Comparison of ENCODE assay signal across 1 cellular context in the genomic region with DNA sequence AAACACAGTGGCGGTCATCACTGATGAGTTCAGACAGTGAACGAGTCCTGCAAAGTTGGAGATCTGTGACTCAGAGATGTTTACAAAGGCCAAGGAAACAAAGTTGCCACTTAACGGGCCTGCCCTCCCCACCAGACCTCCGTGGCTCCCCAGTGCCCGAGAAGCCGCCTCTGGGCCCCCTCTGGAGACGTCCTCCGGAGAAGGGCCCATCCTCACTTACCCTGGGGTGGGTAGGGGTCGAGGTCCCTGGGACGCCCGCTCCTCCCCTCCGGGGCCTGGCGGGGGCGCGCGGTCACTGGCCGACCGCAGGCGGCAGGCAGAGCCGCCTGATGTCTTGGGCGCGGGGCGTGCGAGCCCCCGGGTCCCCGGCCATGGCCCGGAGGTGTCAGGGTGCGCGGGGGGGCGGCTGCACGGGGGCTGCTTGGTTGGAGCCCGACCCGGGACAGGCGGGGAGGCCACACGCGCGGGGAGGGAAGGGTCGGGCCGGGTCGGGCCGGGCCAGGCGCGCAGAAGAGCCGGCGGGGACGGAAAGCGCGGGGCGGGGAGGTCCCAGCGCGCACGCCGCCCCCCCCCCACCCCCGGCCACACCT.
TF ChIP-seq lines count a peak whose summit lies in the region.

No MANE protein-coding gene starts in this region.

TF ChIP-seq in HepG2, 621 proteins besides CTCF, POLR2A, EP300 and RAD21 (continued from another document and continues in another):
- TF ChIP-seq, protein P1, sequence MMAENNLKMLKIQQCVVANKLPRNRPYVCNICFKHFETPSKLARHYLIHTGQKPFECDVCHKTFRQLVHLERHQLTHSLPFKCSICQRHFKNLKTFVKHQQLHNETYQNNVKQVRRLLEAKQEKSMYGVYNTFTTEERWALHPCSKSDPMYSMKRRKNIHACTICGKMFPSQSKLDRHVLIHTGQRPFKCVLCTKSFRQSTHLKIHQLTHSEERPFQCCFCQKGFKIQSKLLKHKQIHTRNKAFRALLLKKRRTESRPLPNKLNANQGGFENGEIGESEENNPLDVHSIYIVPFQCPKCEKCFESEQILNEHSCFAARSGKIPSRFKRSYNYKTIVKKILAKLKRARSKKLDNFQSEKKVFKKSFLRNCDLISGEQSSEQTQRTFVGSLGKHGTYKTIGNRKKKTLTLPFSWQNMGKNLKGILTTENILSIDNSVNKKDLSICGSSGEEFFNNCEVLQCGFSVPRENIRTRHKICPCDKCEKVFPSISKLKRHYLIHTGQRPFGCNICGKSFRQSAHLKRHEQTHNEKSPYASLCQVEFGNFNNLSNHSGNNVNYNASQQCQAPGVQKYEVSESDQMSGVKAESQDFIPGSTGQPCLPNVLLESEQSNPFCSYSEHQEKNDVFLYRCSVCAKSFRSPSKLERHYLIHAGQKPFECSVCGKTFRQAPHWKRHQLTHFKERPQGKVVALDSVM (CRISPR knock-in tag; IDR thresholded peaks at IDR 0.05), result no peak
- TF ChIP-seq, protein P2, sequence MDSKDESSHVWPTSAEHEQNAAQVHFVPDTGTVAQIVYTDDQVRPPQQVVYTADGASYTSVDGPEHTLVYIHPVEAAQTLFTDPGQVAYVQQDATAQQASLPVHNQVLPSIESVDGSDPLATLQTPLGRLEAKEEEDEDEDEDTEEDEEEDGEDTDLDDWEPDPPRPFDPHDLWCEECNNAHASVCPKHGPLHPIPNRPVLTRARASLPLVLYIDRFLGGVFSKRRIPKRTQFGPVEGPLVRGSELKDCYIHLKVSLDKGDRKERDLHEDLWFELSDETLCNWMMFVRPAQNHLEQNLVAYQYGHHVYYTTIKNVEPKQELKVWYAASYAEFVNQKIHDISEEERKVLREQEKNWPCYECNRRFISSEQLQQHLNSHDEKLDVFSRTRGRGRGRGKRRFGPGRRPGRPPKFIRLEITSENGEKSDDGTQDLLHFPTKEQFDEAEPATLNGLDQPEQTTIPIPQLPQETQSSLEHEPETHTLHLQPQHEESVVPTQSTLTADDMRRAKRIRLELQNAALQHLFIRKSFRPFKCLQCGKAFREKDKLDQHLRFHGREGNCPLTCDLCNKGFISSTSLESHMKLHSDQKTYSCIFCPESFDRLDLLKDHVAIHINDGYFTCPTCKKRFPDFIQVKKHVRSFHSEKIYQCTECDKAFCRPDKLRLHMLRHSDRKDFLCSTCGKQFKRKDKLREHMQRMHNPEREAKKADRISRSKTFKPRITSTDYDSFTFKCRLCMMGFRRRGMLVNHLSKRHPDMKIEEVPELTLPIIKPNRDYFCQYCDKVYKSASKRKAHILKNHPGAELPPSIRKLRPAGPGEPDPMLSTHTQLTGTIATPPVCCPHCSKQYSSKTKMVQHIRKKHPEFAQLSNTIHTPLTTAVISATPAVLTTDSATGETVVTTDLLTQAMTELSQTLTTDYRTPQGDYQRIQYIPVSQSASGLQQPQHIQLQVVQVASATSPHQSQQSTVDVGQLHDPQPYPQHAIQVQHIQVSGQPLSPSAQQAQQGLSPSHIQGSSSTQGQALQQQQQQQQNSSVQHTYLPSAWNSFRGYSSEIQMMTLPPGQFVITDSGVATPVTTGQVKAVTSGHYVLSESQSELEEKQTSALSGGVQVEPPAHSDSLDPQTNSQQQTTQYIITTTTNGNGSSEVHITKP (CRISPR knock-in tag; IDR thresholded peaks at IDR 0.05; ENCODE audit: low read depth), result no peak
- TF ChIP-seq, protein P3, sequence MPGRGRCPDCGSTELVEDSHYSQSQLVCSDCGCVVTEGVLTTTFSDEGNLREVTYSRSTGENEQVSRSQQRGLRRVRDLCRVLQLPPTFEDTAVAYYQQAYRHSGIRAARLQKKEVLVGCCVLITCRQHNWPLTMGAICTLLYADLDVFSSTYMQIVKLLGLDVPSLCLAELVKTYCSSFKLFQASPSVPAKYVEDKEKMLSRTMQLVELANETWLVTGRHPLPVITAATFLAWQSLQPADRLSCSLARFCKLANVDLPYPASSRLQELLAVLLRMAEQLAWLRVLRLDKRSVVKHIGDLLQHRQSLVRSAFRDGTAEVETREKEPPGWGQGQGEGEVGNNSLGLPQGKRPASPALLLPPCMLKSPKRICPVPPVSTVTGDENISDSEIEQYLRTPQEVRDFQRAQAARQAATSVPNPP (CRISPR knock-in tag; IDR thresholded peaks at IDR 0.05), result 0 out of 2 replicates have a peak, but pooled peaks have one; percentile 43
- TF ChIP-seq MXD4 (CRISPR knock-in tag; IDR thresholded peaks at IDR 0.05) (0 out of 2 replicates have a peak, but pooled peaks have one; percentile 42), NFE2L1 (CRISPR knock-in tag; IDR thresholded peaks at IDR 0.05; ENCODE audit: borderline replicate concordance) (no peak), RFXAP (CRISPR knock-in tag; IDR thresholded peaks at IDR 0.05; ENCODE audit: borderline replicate concordance) (0 out of 2 replicates have a peak, but pooled peaks have one; percentile 29), CEBPB (IDR thresholded peaks at IDR 0.05; ENCODE audit: borderline replicate concordance, low read depth, low read length) (no peak), ZNF761 (CRISPR knock-in tag; conservative IDR thresholded peaks at IDR 0.05) (peak; percentile 35; the same call in 1 of the 2 replicates), ZNF441 (CRISPR knock-in tag; IDR thresholded peaks at IDR 0.05; ENCODE audit: borderline replicate concordance) (0 out of 2 replicates have a peak, but pooled peaks have one; percentile 5), ZNF33B (CRISPR knock-in tag; IDR thresholded peaks at IDR 0.05) (no peak), SAP130 (CRISPR knock-in tag; IDR thresholded peaks at IDR 0.05; ENCODE audit: low read depth) (peak; percentile 47; the same call in 1 of the 2 replicates), ZSCAN20 (CRISPR knock-in tag; IDR thresholded peaks at IDR 0.05; ENCODE audit: borderline replicate concordance) (0 out of 2 replicates have a peak, but pooled peaks have one; percentile 67), CENPX (CRISPR knock-in tag; IDR thresholded peaks at IDR 0.05) (no peak), ETV5 (CRISPR knock-in tag; IDR thresholded peaks at IDR 0.05; ENCODE audit: borderline replicate concordance) (peak; percentile 11; the same call in 1 of the 2 replicates), HNRNPK (IDR thresholded peaks at IDR 0.05; ENCODE audit: low read depth, low read length, poor library complexity, severe bottlenecking) (peak; percentile 73), MBD4 (IDR thresholded peaks at IDR 0.05; ENCODE audit: borderline replicate concordance, low read length) (no peak), ZNF234 (CRISPR knock-in tag; conservative IDR thresholded peaks at IDR 0.05) (0 out of 2 replicates have a peak, but pooled peaks have one; percentile 42), SNRNP70 (IDR thresholded peaks at IDR 0.05; ENCODE audit: low read depth, low read length) (no peak), MIER2 (CRISPR knock-in tag; IDR thresholded peaks at IDR 0.05) (no peak), SALL1 (CRISPR knock-in tag; IDR thresholded peaks at IDR 0.05) (peak; percentile 56; the same call in 1 of the 2 replicates), RBFOX2 (IDR thresholded peaks at IDR 0.05; ENCODE audit: low read depth, low read length) (peak; percentile 83), ZC3H13 (CRISPR knock-in tag; IDR thresholded peaks at IDR 0.05) (0 out of 2 replicates have a peak, but pooled peaks have one; percentile 55), PAF1 (CRISPR knock-in tag; IDR thresholded peaks at IDR 0.05) (no peak), KDM2A (CRISPR knock-in tag; IDR thresholded peaks at IDR 0.05; ENCODE audit: borderline replicate concordance, low read depth) (no peak), SMARCE1 (IDR thresholded peaks at IDR 0.05; ENCODE audit: borderline replicate concordance) (no peak)
- TF ChIP-seq, protein P4, sequence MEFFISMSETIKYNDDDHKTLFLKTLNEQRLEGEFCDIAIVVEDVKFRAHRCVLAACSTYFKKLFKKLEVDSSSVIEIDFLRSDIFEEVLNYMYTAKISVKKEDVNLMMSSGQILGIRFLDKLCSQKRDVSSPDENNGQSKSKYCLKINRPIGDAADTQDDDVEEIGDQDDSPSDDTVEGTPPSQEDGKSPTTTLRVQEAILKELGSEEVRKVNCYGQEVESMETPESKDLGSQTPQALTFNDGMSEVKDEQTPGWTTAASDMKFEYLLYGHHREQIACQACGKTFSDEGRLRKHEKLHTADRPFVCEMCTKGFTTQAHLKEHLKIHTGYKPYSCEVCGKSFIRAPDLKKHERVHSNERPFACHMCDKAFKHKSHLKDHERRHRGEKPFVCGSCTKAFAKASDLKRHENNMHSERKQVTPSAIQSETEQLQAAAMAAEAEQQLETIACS (CRISPR knock-in tag; IDR thresholded peaks at IDR 0.05), result 0 out of 2 replicates have a peak, but pooled peaks have one; percentile 52
- TF ChIP-seq, protein P5, sequence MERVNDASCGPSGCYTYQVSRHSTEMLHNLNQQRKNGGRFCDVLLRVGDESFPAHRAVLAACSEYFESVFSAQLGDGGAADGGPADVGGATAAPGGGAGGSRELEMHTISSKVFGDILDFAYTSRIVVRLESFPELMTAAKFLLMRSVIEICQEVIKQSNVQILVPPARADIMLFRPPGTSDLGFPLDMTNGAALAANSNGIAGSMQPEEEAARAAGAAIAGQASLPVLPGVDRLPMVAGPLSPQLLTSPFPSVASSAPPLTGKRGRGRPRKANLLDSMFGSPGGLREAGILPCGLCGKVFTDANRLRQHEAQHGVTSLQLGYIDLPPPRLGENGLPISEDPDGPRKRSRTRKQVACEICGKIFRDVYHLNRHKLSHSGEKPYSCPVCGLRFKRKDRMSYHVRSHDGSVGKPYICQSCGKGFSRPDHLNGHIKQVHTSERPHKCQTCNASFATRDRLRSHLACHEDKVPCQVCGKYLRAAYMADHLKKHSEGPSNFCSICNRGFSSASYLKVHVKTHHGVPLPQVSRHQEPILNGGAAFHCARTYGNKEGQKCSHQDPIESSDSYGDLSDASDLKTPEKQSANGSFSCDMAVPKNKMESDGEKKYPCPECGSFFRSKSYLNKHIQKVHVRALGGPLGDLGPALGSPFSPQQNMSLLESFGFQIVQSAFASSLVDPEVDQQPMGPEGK (CRISPR knock-in tag; IDR thresholded peaks at IDR 0.05), result peak; percentile 73
- TF ChIP-seq, protein P6, sequence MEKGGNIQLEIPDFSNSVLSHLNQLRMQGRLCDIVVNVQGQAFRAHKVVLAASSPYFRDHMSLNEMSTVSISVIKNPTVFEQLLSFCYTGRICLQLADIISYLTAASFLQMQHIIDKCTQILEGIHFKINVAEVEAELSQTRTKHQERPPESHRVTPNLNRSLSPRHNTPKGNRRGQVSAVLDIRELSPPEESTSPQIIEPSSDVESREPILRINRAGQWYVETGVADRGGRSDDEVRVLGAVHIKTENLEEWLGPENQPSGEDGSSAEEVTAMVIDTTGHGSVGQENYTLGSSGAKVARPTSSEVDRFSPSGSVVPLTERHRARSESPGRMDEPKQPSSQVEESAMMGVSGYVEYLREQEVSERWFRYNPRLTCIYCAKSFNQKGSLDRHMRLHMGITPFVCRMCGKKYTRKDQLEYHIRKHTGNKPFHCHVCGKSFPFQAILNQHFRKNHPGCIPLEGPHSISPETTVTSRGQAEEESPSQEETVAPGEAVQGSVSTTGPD (CRISPR knock-in tag; IDR thresholded peaks at IDR 0.05), result no peak
- TF ChIP-seq, protein P7, sequence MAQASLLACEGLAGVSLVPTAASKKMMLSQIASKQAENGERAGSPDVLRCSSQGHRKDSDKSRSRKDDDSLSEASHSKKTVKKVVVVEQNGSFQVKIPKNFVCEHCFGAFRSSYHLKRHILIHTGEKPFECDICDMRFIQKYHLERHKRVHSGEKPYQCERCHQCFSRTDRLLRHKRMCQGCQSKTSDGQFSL (CRISPR knock-in tag; IDR thresholded peaks at IDR 0.05), result peak; percentile 61; the same call in 1 of the 2 replicates
- TF ChIP-seq, protein P8, sequence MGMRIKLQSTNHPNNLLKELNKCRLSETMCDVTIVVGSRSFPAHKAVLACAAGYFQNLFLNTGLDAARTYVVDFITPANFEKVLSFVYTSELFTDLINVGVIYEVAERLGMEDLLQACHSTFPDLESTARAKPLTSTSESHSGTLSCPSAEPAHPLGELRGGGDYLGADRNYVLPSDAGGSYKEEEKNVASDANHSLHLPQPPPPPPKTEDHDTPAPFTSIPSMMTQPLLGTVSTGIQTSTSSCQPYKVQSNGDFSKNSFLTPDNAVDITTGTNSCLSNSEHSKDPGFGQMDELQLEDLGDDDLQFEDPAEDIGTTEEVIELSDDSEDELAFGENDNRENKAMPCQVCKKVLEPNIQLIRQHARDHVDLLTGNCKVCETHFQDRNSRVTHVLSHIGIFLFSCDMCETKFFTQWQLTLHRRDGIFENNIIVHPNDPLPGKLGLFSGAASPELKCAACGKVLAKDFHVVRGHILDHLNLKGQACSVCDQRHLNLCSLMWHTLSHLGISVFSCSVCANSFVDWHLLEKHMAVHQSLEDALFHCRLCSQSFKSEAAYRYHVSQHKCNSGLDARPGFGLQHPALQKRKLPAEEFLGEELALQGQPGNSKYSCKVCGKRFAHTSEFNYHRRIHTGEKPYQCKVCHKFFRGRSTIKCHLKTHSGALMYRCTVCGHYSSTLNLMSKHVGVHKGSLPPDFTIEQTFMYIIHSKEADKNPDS (CRISPR knock-in tag; IDR thresholded peaks at IDR 0.05), result no peak
- TF ChIP-seq, protein P9, sequence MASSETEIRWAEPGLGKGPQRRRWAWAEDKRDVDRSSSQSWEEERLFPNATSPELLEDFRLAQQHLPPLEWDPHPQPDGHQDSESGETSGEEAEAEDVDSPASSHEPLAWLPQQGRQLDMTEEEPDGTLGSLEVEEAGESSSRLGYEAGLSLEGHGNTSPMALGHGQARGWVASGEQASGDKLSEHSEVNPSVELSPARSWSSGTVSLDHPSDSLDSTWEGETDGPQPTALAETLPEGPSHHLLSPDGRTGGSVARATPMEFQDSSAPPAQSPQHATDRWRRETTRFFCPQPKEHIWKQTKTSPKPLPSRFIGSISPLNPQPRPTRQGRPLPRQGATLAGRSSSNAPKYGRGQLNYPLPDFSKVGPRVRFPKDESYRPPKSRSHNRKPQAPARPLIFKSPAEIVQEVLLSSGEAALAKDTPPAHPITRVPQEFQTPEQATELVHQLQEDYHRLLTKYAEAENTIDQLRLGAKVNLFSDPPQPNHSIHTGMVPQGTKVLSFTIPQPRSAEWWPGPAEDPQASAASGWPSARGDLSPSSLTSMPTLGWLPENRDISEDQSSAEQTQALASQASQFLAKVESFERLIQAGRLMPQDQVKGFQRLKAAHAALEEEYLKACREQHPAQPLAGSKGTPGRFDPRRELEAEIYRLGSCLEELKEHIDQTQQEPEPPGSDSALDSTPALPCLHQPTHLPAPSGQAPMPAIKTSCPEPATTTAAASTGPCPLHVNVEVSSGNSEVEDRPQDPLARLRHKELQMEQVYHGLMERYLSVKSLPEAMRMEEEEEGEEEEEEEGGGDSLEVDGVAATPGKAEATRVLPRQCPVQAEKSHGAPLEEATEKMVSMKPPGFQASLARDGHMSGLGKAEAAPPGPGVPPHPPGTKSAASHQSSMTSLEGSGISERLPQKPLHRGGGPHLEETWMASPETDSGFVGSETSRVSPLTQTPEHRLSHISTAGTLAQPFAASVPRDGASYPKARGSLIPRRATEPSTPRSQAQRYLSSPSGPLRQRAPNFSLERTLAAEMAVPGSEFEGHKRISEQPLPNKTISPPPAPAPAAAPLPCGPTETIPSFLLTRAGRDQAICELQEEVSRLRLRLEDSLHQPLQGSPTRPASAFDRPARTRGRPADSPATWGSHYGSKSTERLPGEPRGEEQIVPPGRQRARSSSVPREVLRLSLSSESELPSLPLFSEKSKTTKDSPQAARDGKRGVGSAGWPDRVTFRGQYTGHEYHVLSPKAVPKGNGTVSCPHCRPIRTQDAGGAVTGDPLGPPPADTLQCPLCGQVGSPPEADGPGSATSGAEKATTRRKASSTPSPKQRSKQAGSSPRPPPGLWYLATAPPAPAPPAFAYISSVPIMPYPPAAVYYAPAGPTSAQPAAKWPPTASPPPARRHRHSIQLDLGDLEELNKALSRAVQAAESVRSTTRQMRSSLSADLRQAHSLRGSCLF (CRISPR knock-in tag; IDR thresholded peaks at IDR 0.05; ENCODE audit: borderline replicate concordance), result peak; percentile 49; the same call in 1 of the 2 replicates
